In the genomic region with DNA sequence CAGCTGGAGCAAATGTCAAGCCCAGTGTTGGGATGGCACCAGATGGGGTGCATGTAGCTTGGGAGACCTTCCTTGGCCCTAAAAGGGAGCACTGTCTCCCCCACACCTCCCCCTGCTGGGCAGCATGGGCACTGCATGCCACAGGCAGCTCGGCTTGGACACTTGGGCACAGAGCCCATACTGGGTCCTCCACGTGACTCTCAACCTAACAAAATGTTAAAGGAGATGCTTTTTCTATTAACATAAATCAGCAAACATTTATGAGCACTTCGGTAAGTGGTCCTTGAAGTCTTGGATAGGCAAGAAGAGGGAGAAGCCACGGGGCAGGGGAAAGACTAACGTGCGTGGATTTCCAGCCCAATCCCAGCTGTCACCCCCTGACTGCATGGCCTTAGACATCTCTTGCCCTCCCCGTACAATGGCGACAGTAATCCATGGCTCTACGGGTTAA, we compare ENCODE assay signal across 8 cellular contexts. TPM values are rescaled to one million over a fixed set of nuclear protein-coding genes. Genes with fewer than 3 reads are reported as not detected.
A peak's percentile ranks its signal among the peaks of the same experiment; 100 is the strongest.
DNase-seq lines count a peak whose midpoint lies in the region; ATAC-seq and TF ChIP-seq lines count a peak whose summit lies in the region.

No MANE protein-coding gene starts in this region.

- 70 to 77% (median 77%) methylated on average over 9 of the region's 9 CpGs for WGBS in ovary, 3 donors
- WGBS in transverse colon (ENCODE audit: low coverage in 1 of 2), 2 donors, result 60% methylated on average over 4 to 9 of the region's 9 CpGs

- H3K27ac ChIP-seq in ovary (no peak overlapping the region), transverse colon (no peak overlapping the region)

- H3K9me3 ChIP-seq in ovary (no peaks in the 10 kb centered on the region), transverse colon (no peaks in the 10 kb centered on the region)

- no peaks in the 10 kb centered on the region for H3K36me3 ChIP-seq in ovary
- H3K36me3 ChIP-seq in transverse colon, result no peaks in the 10 kb centered on the region

- peak; percentile 86 for DNase-seq in GM03348 (ENCODE audit: low spot score)
- DNase-seq in OCI-M1 (lab: John Stamatoyannopoulos, UW), result peak; percentile 71
- DNase-seq in activated T-helper 1 cell treated with Interleukin-2 at 50 U/mL for 16 hours (ENCODE audit: low read depth), result peak; percentile 61
- DNase-seq in fibroblast of the aortic adventitia (ENCODE audit: low read depth), result peak; percentile 63
- peak in 4 of 5 donors; percentile 57 to 72 (median 68) for DNase-seq in ovary
- peak; percentile 73 for DNase-seq in transverse colon

- TF ChIP-seq CTCF in fibroblast of the aortic adventitia (IDR thresholded peaks at IDR 0.05; ENCODE audit: insufficient read depth, low read length) (peak; percentile 100), ovary (IDR thresholded peaks at IDR 0.05) (peak; percentile 48 to 58 (median 51)), transverse colon (IDR thresholded peaks at IDR 0.05) (peak; percentile 89 to 96 (median 91))

- no peak for TF ChIP-seq EP300 in ovary (IDR thresholded peaks at IDR 0.05)
- TF ChIP-seq EP300 in transverse colon (IDR thresholded peaks at IDR 0.05; ENCODE audit: low read depth), result no peak

- in situ Hi-C loops in transverse colon (cut with MboI; ENCODE audit: low pct_ligation_motif_present in 1 of 4, low pct_unique_long_range_greater_than_20kb in 1 of 4, low sequenced_read_pairs in 3 of 4), result no loop called here

- H3K4me1 ChIP-seq in ovary (ENCODE audit: insufficient read depth), result no peaks in the 10 kb centered on the region
- no peaks in the 10 kb centered on the region for H3K4me1 ChIP-seq in transverse colon

- ATAC-seq in HG02678 (IDR thresholded peaks at IDR 0.05; ENCODE audit: unreplicated experiment), result peak; percentile 69
- ATAC-seq in HG03442 (IDR thresholded peaks at IDR 0.05; ENCODE audit: unreplicated experiment), result no peak

- H3K27me3 ChIP-seq in ovary (no peaks in the 10 kb centered on the region), transverse colon (no peaks in the 10 kb centered on the region)

- intact Hi-C loops in ovary (cut with DNase I), result no loop called here
- intact Hi-C loops in transverse colon (cut with DNase I; ENCODE audit: low total_unique reads), result no loop called here

- TF ChIP-seq POLR2A in ovary (IDR thresholded peaks at IDR 0.05), result no peak
- no peak for TF ChIP-seq POLR2A in transverse colon (IDR thresholded peaks at IDR 0.05)

- no peak overlapping the region for H3K4me3 ChIP-seq in fibroblast of the aortic adventitia (ENCODE audit: low read depth, low read length)
- H3K4me3 ChIP-seq in ovary, result no peak overlapping the region
- H3K4me3 ChIP-seq in transverse colon, result no peak overlapping the region

RNA-seq across cellular contexts. Expression of a gene that starts 23.9 kb away (rescaled TPM):
- total RNA-seq in fibroblast of the aortic adventitia (ENCODE audit: low replicate concordance), result 19.1 and 33.4 TPM in 2 replicates
- total RNA-seq in ovary, result 10 to 100 TPM; 25.6 to 35.9 (median 33.4) TPM
- 10 to 100 TPM; 12.8 to 28.8 TPM for polyA plus RNA-seq in ovary
- total RNA-seq in transverse colon, result 10 to 100 TPM; 25.5 to 42.3 (median 36.5) TPM

RNA-seq across cellular contexts. Expression of a gene that starts 37.3 kb away (rescaled TPM):
- 54.4 and 69.8 TPM in 2 replicates for total RNA-seq in fibroblast of the aortic adventitia (ENCODE audit: low replicate concordance)
- total RNA-seq in ovary, result 100 to 1,000 TPM in 1 of 7 donors, 10 to 100 TPM in 6; 34.0 to 135 (median 42.4) TPM
- 10 to 100 TPM; 18.5 to 29.2 TPM for polyA plus RNA-seq in ovary
- total RNA-seq in transverse colon, result 10 to 100 TPM in 2 of 4 donors, 1 to 10 TPM in 2; 5.9 to 47.4 (median 11.2) TPM
